ENCODE assay signal across 8 cellular contexts in genomic region chr17:6713130-6713917, GRCh38. TPM values are rescaled to one million over a fixed set of nuclear protein-coding genes. Genes with fewer than 3 reads are reported as not detected.
DNase-seq lines count a peak whose midpoint lies in the region; ATAC-seq and TF ChIP-seq lines count a peak whose summit lies in the region.

TSS of gene SLC13A5 (minus strand) at chr17:6713369. CDS start at chr17:6713333, 36 bp downstream.

- H3K4ac ChIP-seq in H9 (ENCODE audit: low read depth, low read length), result no peak within 1 kb of the TSS

- H3K36me3 ChIP-seq in iPS DF 6.9 (ENCODE audit: control insufficient read depth, insufficient read depth, low read length), result no peaks in the 10 kb centered on the region

- H3K27me3 ChIP-seq in H9 (ENCODE audit: insufficient read depth, low read length) (peaks cover 9% of the 10 kb centered on the region; the same call in 1 of the 2 replicates), iPS DF 6.9 (ENCODE audit: control insufficient read depth, insufficient read depth, low read length) (peaks cover 8% of the 10 kb centered on the region; the same call in 1 of the 2 replicates)

- no peak within 1 kb of the TSS for H2AFZ ChIP-seq in H9 (ENCODE audit: low read length)

- H3T11ph ChIP-seq in H9 (ENCODE audit: low read length), result no peak within 1 kb of the TSS

- H3K9me3 ChIP-seq in H9 (ENCODE audit: control insufficient read depth, low read depth, low read length), result no peaks in the 10 kb centered on the region
- H3K9me3 ChIP-seq in iPS DF 6.9 (ENCODE audit: control insufficient read depth, insufficient read depth, low read length), result no peaks in the 10 kb centered on the region

- no peak within 1 kb of the TSS for H2BK12ac ChIP-seq in H9 (ENCODE audit: insufficient read length, low read depth, low read length)

- H2BK20ac ChIP-seq in H9 (ENCODE audit: low read depth, low read length, poor library complexity, severe bottlenecking), result no peak within 1 kb of the TSS

- H3K9ac ChIP-seq in H9 (ENCODE audit: extremely low read depth, insufficient read length, low read length), result peak within 1 kb of the TSS; percentile 24

- H3K4me3 ChIP-seq in AG09309 (ENCODE audit: control insufficient read depth, low read depth, low read length), result peak within 1 kb of the TSS; percentile 10
- H3K4me3 ChIP-seq in iPS DF 6.9 (ENCODE audit: low read length), result peak within 1 kb of the TSS; percentile 59; the same call in 1 of the 2 replicates

- H3K79me2 ChIP-seq in H9 (ENCODE audit: insufficient read depth, low read length), result no peaks in the 10 kb centered on the region

- WGBS in H9 (ENCODE audit: extremely low coverage, insufficient read length, low lambda C conversion rate), result no CpG with 5 or more reads among the region's 71 CpGs
- no CpG with 5 or more reads among the region's 71 CpGs for WGBS in iPS DF 6.9 (ENCODE audit: insufficient coverage, insufficient read length)

- no peak within 1 kb of the TSS for H4K8ac ChIP-seq in H9 (replicated peaks; ENCODE audit: insufficient read length, low read depth, low read length)

- H3K27me3 Mint-ChIP-seq in H9 (ENCODE audit: low read depth), result peaks cover 62% of the 10 kb centered on the region
- peaks cover 92% of the 10 kb centered on the region for H3K27me3 Mint-ChIP-seq in stimulated activated naive CD8-positive, alpha-beta T cell treated with anti-CD3 and anti-CD28 coated beads, Interleukin-15, amount 100 ng/mL, for 72 hours

- no peak within 1 kb of the TSS for H3K27ac Mint-ChIP-seq in H9
- no peak within 1 kb of the TSS for H3K27ac Mint-ChIP-seq in stimulated activated naive CD8-positive, alpha-beta T cell treated with anti-CD3 and anti-CD28 coated beads, Interleukin-15, amount 100 ng/mL, for 72 hours

- ATAC-seq in stimulated activated naive CD8-positive, alpha-beta T cell treated with anti-CD3 and anti-CD28 coated beads, Interleukin-15, amount 100 ng/mL, for 72 hours, result peak; percentile 90
- ATAC-seq in GM18907 (IDR thresholded peaks at IDR 0.05; ENCODE audit: unreplicated experiment), result no peak
- ATAC-seq in GM18867 (IDR thresholded peaks at IDR 0.05; ENCODE audit: unreplicated experiment), result no peak

- H2AK5ac ChIP-seq in H9 (ENCODE audit: insufficient read length, low read length), result no peak within 1 kb of the TSS

- peak within 1 kb of the TSS; percentile 81 for H3K4me2 ChIP-seq in H9 (ENCODE audit: insufficient read depth, insufficient read length, low read length)

- peaks cover 16 to 19% of the 10 kb centered on the region in 2 experiments for H3K4me1 Mint-ChIP-seq in H9
- H3K4me1 Mint-ChIP-seq in stimulated activated naive CD8-positive, alpha-beta T cell treated with anti-CD3 and anti-CD28 coated beads, Interleukin-15, amount 100 ng/mL, for 72 hours, result peaks cover 22% of the 10 kb centered on the region

- no peak within 1 kb of the TSS for H4K5ac ChIP-seq in H9 (ENCODE audit: insufficient read length, low read depth, low read length)

- H4K20me1 ChIP-seq in H9 (ENCODE audit: control insufficient read depth, insufficient read depth, insufficient read length), result no peaks in the 10 kb centered on the region

- H3K27ac ChIP-seq in H9 (ENCODE audit: insufficient read length, low read depth, low read length) (no peak within 1 kb of the TSS), iPS DF 6.9 (ENCODE audit: low read length) (no peak within 1 kb of the TSS)

- peak within 1 kb of the TSS; percentile 79 to 92 for H3K4me3 Mint-ChIP-seq in H9
- peak within 1 kb of the TSS; percentile 74 to 85 for H3K4me3 Mint-ChIP-seq in stimulated activated naive CD8-positive, alpha-beta T cell treated with anti-CD3 and anti-CD28 coated beads, Interleukin-15, amount 100 ng/mL, for 72 hours

- H3K23ac ChIP-seq in H9 (ENCODE audit: insufficient read length, low read depth, low read length), result no peak within 1 kb of the TSS

- DNase-seq in AG09309 (ENCODE audit: low read depth), result no peak
- DNase-seq in H9, result peak; percentile 94
- DNase-seq in amniotic stem cell (lab: John Stamatoyannopoulos, UW), result peak; percentile 5
- DNase-seq in iPS DF 6.9 (ENCODE audit: low read depth, low spot score), result no peak
- DNase-seq in stimulated activated naive CD8-positive, alpha-beta T cell treated with anti-CD3 and anti-CD28 coated beads, Interleukin-15, amount 100 ng/mL, for 72 hours, result peak; percentile 33 to 37
- no peak for DNase-seq in NCI-H146 treated with DMSO at 0.1 percent for 48 hours (lab: John Stamatoyannopoulos, UW; ENCODE audit: unreplicated experiment)

- 0 out of 2 replicates have a peak, but pooled peaks cover 2% of the 10 kb centered on the region for H3K4me1 ChIP-seq in H9 (ENCODE audit: insufficient read depth, low read length)
- H3K4me1 ChIP-seq in iPS DF 6.9 (ENCODE audit: control insufficient read depth, insufficient read depth, low read length), result no peaks in the 10 kb centered on the region

- H2BK15ac ChIP-seq in H9 (ENCODE audit: low read depth, low read length), result peak within 1 kb of the TSS; percentile 26

- H3K79me1 ChIP-seq in H9 (ENCODE audit: insufficient read depth, low read depth, low read length, poor library complexity, severe bottlenecking), result no peaks in the 10 kb centered on the region

- no peak within 1 kb of the TSS for H3K56ac ChIP-seq in H9 (ENCODE audit: insufficient read length, low read depth, low read length)

- H3K23me2 ChIP-seq in H9 (ENCODE audit: insufficient read length, low read depth, low read length, poor library complexity, severe bottlenecking), result peaks cover 12% of the 10 kb centered on the region

- H3K9me3 Mint-ChIP-seq in H9, result peaks cover 17 to 31% of the 10 kb centered on the region in 2 experiments
- no peaks in the 10 kb centered on the region for H3K9me3 Mint-ChIP-seq in stimulated activated naive CD8-positive, alpha-beta T cell treated with anti-CD3 and anti-CD28 coated beads, Interleukin-15, amount 100 ng/mL, for 72 hours

- no peak within 1 kb of the TSS for H3K18ac ChIP-seq in H9 (ENCODE audit: insufficient read length, low read depth, low read length)

- no peak within 1 kb of the TSS for H4K91ac ChIP-seq in H9 (ENCODE audit: insufficient read length, low read depth, low read length)

- H2BK120ac ChIP-seq in H9 (ENCODE audit: low read depth, low read length, poor library complexity, severe bottlenecking), result no peak within 1 kb of the TSS

- no peak within 1 kb of the TSS for H2BK5ac ChIP-seq in H9 (ENCODE audit: insufficient read length, low read length)

- TF ChIP-seq CTCF in AG09309 (IDR thresholded peaks at IDR 0.05; ENCODE audit: control insufficient read depth, insufficient read depth, low read depth, low read length, missing control alignments), result peak; percentile 31
- peak; percentile 79 for TF ChIP-seq CTCF in H9 (conservative IDR thresholded peaks at IDR 0.05)

- peaks cover 0 to 5% (median 2%) of the 10 kb centered on the region in 3 experiments; a peak in 4 of 7 replicates for H3K36me3 Mint-ChIP-seq in H9 (ENCODE audit: insufficient read depth in 1 of 3, low read depth in 3 of 3)

- H3K14ac ChIP-seq in H9 (ENCODE audit: insufficient read depth, low read length), result peak within 1 kb of the TSS; percentile 52

RNA-seq across cellular contexts. Expression of gene SLC13A5, which starts in this region (rescaled TPM):
- 1.4 and 1.6 TPM in 2 replicates for total RNA-seq in H9 (2021)

Comparison
In these comparisons a context has a peak if more than half of its experiments do, and no peak if none do; other contexts are left out.
1. DNase-seq: peak in H9 (single experiment), amniotic stem cell (single experiment) and stimulated activated naive CD8-positive, alpha-beta T cell treated with anti-CD3 and anti-CD28 coated beads, Interleukin-15, amount 100 ng/mL, for 72 hours (2 of 2); none in AG09309 (single experiment), iPS DF 6.9 (single experiment) and NCI-H146 treated with DMSO at 0.1 percent for 48 hours (single experiment).